ENCODE assay signal across 8 cellular contexts in the genomic region with DNA sequence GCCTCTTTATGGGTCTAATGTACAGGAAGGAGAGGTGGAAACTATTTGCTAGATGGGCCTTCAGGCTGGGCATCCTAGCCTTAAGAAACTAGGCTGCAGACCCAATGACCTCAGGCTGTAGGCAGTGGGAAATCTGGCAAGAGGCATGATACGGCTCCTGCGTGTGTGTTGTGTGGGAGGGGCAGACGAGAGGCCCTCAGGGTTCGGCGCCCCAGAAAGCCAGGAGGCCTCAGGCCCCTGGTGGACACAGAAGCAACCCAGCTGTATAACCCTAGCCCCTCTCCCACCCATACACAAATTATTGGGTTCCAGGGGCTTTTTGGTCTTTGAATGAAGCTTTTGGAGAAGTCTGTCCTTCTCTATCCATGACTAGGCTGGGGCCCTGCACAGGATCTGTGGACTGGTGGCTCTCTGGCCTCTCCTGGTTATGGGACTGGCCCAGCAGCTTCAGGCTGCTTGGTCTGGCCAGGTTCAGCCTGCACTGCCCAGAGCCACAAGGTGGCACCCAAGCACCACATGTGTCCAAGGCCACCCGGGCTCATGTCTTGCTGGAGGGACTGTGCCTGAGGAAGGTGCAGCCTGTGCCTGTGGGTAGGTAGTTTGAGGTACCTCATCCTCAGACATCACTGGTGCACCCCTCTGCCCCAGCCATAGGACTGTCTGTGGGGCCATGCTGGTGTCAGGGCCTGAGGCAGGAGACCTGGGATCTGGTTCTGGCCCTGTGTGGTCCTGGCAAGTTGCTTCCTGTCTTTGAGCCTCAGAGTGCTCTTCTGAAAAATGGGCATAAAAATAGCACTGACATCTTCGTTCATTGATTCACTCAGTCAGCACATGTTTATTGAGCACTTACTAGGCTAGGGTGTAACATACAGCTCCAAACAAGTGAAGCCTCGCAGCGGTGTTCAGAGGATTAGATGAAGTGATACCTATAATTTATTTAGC.
A peak's percentile ranks its signal among the peaks of the same experiment; 100 is the strongest.
DNase-seq lines count a peak whose midpoint lies in the region; ATAC-seq, FAIRE-seq and TF ChIP-seq lines count a peak whose summit lies in the region.

No MANE protein-coding gene starts in this region.

- intact Hi-C loops in GM12878 (cut with micrococcal nuclease; ENCODE audit: unreplicated experiment): loop anchor here (5.0 kb wide), 2 partner anchors 210 to 820 kb away; a partner anchor contains a TSS

- DNase-seq in DMS53 (lab: John Stamatoyannopoulos, UW): peak; percentile 88
- DNase-seq in NT2/D1 (ENCODE audit: low read depth, low spot score): peak; percentile 66
- DNase-seq in GM12878 (ENCODE audit: low read depth, low spot score): no peak
- DNase-seq in inferior parietal cortex (ENCODE audit: extremely low spot score): peak; percentile 13
- peak; percentile 63 for DNase-seq in stimulated activated CD8-positive, alpha-beta memory T cell treated with anti-CD3 and anti-CD28 coated beads, Interleukin-4, amount 100 ng/mL, for 48 hours

- H3K36me3 ChIP-seq in NT2/D1 (ENCODE audit: insufficient read depth, insufficient read length, low read length) (no peaks in the 10 kb centered on the region), GM12878 (ENCODE audit: control insufficient read depth in 2 of 2, insufficient read depth in 2 of 2, low read length in 1 of 2) (no peaks in the 10 kb centered on the region)

- peak; percentile 53 for TF ChIP-seq RAD21 in GM12878 (IDR thresholded peaks at IDR 0.05; ENCODE audit: insufficient read depth, low read depth, low read length)

- H4K20me1 ChIP-seq in GM12878 (ENCODE audit: control insufficient read depth, insufficient read depth): no peaks in the 10 kb centered on the region

- CTCF ChIA-PET in GM12878 (lab: Yijun Ruan, JAX): interaction anchor here (0.5 to 7.2 kb wide), 7 partner anchors 15 to 370 kb away, joined by 3 to 122 read pairs (median 5); a partner anchor contains a TSS

- no peak overlapping the region for H3K4me2 ChIP-seq in GM12878 (ENCODE audit: control insufficient read depth, insufficient read depth)

- no peaks in the 10 kb centered on the region for H3K4me1 ChIP-seq in NT2/D1 (ENCODE audit: insufficient read depth, insufficient read length)
- no peaks in the 10 kb centered on the region for H3K4me1 ChIP-seq in GM12878 (ENCODE audit: control insufficient read depth, insufficient read depth, low read length)

- H2AFZ ChIP-seq in GM12878 (ENCODE audit: control insufficient read depth, low read depth, low read length): peak overlapping the region; percentile 46

- no peak for TF ChIP-seq POLR2A in GM12878 (IDR thresholded peaks at IDR 0.05; ENCODE audit: low read depth, low read length)

- POLR2A ChIA-PET in GM12878 (lab: Charles Lee): no interaction called here

- ATAC-seq in GM19035 (IDR thresholded peaks at IDR 0.05; ENCODE audit: unreplicated experiment) (peak; percentile 79), HG03354 (IDR thresholded peaks at IDR 0.05; ENCODE audit: poor library complexity, severe bottlenecking, unreplicated experiment) (peak; percentile 72), GM12878 (peak; percentile 97), GM19397 (IDR thresholded peaks at IDR 0.05; ENCODE audit: unreplicated experiment) (no peak)

- H3K27me3 ChIP-seq in NT2/D1 (ENCODE audit: insufficient read depth, insufficient read length): no peaks in the 10 kb centered on the region
- H3K27me3 ChIP-seq in GM12878 (replicated peaks in 1 of 2; ENCODE audit: control insufficient read depth in 2 of 2, insufficient read depth in 2 of 2, low read length in 1 of 2): no peaks in the 10 kb centered on the region; a peak in 1 of 4 replicates

- no peak overlapping the region for H3K4me3 ChIP-seq in NT2/D1 (ENCODE audit: insufficient read length, low read depth)
- H3K4me3 ChIP-seq in GM12878: no peak overlapping the region

- RAD21 ChIA-PET in GM12878 (lab: Charles Lee; ENCODE audit: unreplicated experiment): interaction anchor here (0.7 to 1.6 kb wide), 4 partner anchors 311 to 455 kb away, joined by 3 to 7 read pairs (median 3); no protein-coding TSS in a partner anchor

- TF ChIP-seq CTCF in GM12878 (IDR thresholded peaks at IDR 0.05 in 2 of 3, conservative IDR thresholded peaks at IDR 0.05 in 1 of 3; ENCODE audit: control insufficient read depth in 2 of 3, extremely low read depth in 1 of 3, insufficient read depth in 1 of 3, low read depth in 3 of 3, low read length in 3 of 3): peak; percentile 67 to 90 (median 75)

- no peaks in the 10 kb centered on the region for H3K9me3 ChIP-seq in NT2/D1 (ENCODE audit: insufficient read depth, low read length)
- H3K9me3 ChIP-seq in GM12878 (replicated peaks; ENCODE audit: control insufficient read depth, insufficient read depth, low read length): no peaks in the 10 kb centered on the region

- FAIRE-seq in GM12878 (lab: Jason Lieb, UNC): peak; percentile 62

- no peak for TF ChIP-seq EP300 in GM12878 (IDR thresholded peaks at IDR 0.05; ENCODE audit: borderline replicate concordance in 1 of 2, control insufficient read depth in 1 of 2, low read depth in 2 of 2, low read length in 2 of 2)

- no TSS peak for BruUV-seq in GM12878 (replicated peaks; lab: Mats Ljungman, UMichigan)

- no peaks in the 10 kb centered on the region for H3K79me2 ChIP-seq in GM12878 (ENCODE audit: control insufficient read depth, insufficient read depth, low read length)

- H3K27ac ChIP-seq in GM12878 (ENCODE audit: control insufficient read depth, insufficient read depth): no peak overlapping the region

- SMC1A ChIA-PET in GM12878 (lab: Charles Lee; ENCODE audit: uncharacterized antibody, unreplicated experiment): interaction anchor here (0.5 to 1.6 kb wide), 4 partner anchors 10 to 327 kb away, joined by 3 to 5 read pairs (median 4); no protein-coding TSS in a partner anchor

- 29% methylated on average over 9 of the region's 9 CpGs for WGBS in GM12878 (ENCODE audit: insufficient coverage, insufficient replicate concordance, low lambda C conversion rate, missing lambda C conversion rate)

- in situ Hi-C loops in GM12878 (cut with MboI): loop anchor here (5.0 to 10.0 kb wide), 3 partner anchors 310 to 823 kb away; no protein-coding TSS in a partner anchor

- H3K9ac ChIP-seq in NT2/D1 (ENCODE audit: insufficient read length, low read depth) (no peak overlapping the region), GM12878 (ENCODE audit: control insufficient read depth, insufficient read depth, low read length) (no peak overlapping the region)

TF ChIP-seq in GM12878, 131 proteins besides CTCF, POLR2A, EP300 and RAD21:
- TF ChIP-seq SMC3 (IDR thresholded peaks at IDR 0.05; ENCODE audit: borderline replicate concordance, low read length): peak; percentile 50
- TF ChIP-seq, protein P1, sequence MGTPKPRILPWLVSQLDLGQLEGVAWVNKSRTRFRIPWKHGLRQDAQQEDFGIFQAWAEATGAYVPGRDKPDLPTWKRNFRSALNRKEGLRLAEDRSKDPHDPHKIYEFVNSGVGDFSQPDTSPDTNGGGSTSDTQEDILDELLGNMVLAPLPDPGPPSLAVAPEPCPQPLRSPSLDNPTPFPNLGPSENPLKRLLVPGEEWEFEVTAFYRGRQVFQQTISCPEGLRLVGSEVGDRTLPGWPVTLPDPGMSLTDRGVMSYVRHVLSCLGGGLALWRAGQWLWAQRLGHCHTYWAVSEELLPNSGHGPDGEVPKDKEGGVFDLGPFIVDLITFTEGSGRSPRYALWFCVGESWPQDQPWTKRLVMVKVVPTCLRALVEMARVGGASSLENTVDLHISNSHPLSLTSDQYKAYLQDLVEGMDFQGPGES (IDR thresholded peaks at IDR 0.05): no peak
